In genomic region chr12:115840159-115840558, GRCh38 we compare ENCODE assay signal across 1 cellular context.
TF ChIP-seq lines count a peak whose summit lies in the region.

No MANE protein-coding gene starts in this region.

TF ChIP-seq in A549, 52 proteins besides CTCF, POLR2A, EP300 and RAD21 (continued from another document):
- TF ChIP-seq CEBPB (IDR thresholded peaks at IDR 0.05) (peak in 1 of 2 experiments; percentile 47; a peak in 1 of 4 replicates), FOSL2 (IDR thresholded peaks at IDR 0.05) (peak; percentile 67; the same call in 1 of the 2 replicates), FOSL2 (CRISPR knock-in tag; IDR thresholded peaks at IDR 0.05) (peak; percentile 77), NR3C1 (IDR thresholded peaks at IDR 0.05) (no peak), JUNB (IDR thresholded peaks at IDR 0.05) (peak; percentile 81), FOSB (CRISPR knock-in tag; IDR thresholded peaks at IDR 0.05) (no peak), POLR2AphosphoS2 (conservative IDR thresholded peaks at IDR 0.05; ENCODE audit: low read length) (no peak), CBX8 (IDR thresholded peaks at IDR 0.05) (no peak), EHF (CRISPR knock-in tag; IDR thresholded peaks at IDR 0.05) (no peak), SMC3 (IDR thresholded peaks at IDR 0.05) (peak; percentile 49), GATA3 (IDR thresholded peaks at IDR 0.05; ENCODE audit: borderline replicate concordance) (peak; percentile 73), JUN (IDR thresholded peaks at IDR 0.05) (peak; percentile 83 to 93)
- TF ChIP-seq, protein P1, sequence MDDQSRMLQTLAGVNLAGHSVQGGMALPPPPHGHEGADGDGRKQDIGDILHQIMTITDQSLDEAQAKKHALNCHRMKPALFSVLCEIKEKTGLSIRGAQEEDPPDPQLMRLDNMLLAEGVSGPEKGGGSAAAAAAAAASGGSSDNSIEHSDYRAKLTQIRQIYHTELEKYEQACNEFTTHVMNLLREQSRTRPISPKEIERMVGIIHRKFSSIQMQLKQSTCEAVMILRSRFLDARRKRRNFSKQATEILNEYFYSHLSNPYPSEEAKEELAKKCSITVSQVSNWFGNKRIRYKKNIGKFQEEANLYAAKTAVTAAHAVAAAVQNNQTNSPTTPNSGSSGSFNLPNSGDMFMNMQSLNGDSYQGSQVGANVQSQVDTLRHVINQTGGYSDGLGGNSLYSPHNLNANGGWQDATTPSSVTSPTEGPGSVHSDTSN (IDR thresholded peaks at IDR 0.05) = no peak; the same call in 1 of the 2 replicates
- TF ChIP-seq, protein P2, sequence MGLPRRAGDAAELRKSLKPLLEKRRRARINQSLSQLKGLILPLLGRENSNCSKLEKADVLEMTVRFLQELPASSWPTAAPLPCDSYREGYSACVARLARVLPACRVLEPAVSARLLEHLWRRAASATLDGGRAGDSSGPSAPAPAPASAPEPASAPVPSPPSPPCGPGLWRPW (IDR thresholded peaks at IDR 0.05) = 0 out of 2 replicates have a peak, but pooled peaks have one; percentile 48
- TF ChIP-seq, protein P3, sequence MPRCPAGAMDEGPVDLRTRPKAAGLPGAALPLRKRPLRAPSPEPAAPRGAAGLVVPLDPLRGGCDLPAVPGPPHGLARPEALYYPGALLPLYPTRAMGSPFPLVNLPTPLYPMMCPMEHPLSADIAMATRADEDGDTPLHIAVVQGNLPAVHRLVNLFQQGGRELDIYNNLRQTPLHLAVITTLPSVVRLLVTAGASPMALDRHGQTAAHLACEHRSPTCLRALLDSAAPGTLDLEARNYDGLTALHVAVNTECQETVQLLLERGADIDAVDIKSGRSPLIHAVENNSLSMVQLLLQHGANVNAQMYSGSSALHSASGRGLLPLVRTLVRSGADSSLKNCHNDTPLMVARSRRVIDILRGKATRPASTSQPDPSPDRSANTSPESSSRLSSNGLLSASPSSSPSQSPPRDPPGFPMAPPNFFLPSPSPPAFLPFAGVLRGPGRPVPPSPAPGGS (IDR thresholded peaks at IDR 0.05) = peak; percentile 81; the same call in 2 of the 3 replicates
- TF ChIP-seq, protein P4, sequence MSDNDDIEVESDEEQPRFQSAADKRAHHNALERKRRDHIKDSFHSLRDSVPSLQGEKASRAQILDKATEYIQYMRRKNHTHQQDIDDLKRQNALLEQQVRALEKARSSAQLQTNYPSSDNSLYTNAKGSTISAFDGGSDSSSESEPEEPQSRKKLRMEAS (IDR thresholded peaks at IDR 0.05) = peak; percentile 84
